ENCODE assay signal across 8 cellular contexts in genomic region chr3:68007621-68008226, GRCh38.
DNase-seq lines count a peak whose midpoint lies in the region; ATAC-seq and TF ChIP-seq lines count a peak whose summit lies in the region.

No MANE protein-coding gene starts in this region.

- H3K27me3 ChIP-seq in body of pancreas (no peaks in the 10 kb centered on the region), muscle layer of colon (ENCODE audit: control insufficient read depth in 1 of 2, insufficient read depth in 2 of 2, low read length in 2 of 2) (no peaks in the 10 kb centered on the region), upper lobe of left lung (peaks cover 0 to 4% (median 2%) of the 10 kb centered on the region in 4 donors)

- ATAC-seq in body of pancreas: peak; percentile 33
- ATAC-seq in upper lobe of left lung (ENCODE audit: low FRiP score in 2 of 2): peak; percentile 48 to 53

- H3K4me1 ChIP-seq in body of pancreas (peaks cover 6% of the 10 kb centered on the region), muscle layer of colon (ENCODE audit: insufficient read depth, low read length) (no peaks in the 10 kb centered on the region), upper lobe of left lung (peaks cover 0 to 8% (median 7%) of the 10 kb centered on the region in 4 donors)

- H3K9ac ChIP-seq in muscle layer of colon (ENCODE audit: low read length): no peak overlapping the region

- H3K9me3 ChIP-seq in body of pancreas: no peaks in the 10 kb centered on the region
- H3K9me3 ChIP-seq in muscle layer of colon (ENCODE audit: low read length): no peaks in the 10 kb centered on the region
- no peaks in the 10 kb centered on the region for H3K9me3 ChIP-seq in upper lobe of left lung

- TF ChIP-seq POLR2A in body of pancreas (IDR thresholded peaks at IDR 0.05) (no peak), upper lobe of left lung (IDR thresholded peaks at IDR 0.05) (no peak)

- peak; percentile 26 for DNase-seq in NCI-H82 (lab: John Stamatoyannopoulos, UW)
- DNase-seq in NCI-H82 treated with DMSO at 0.1 percent for 48 hours (lab: John Stamatoyannopoulos, UW; ENCODE audit: unreplicated experiment): no peak
- peak in 3 of 4 donors; percentile 10 to 13 (median 11) for DNase-seq in body of pancreas
- DNase-seq in upper lobe of left lung: peak in 1 of 2 donors; percentile 69
- no peak for DNase-seq in SHP77 treated with DMSO at 0.1 percent for 48 hours (lab: John Stamatoyannopoulos, UW)
- no peak for DNase-seq in cerebellar cortex (ENCODE audit: low spot score)
- no peak for DNase-seq in NCI-H146 (lab: John Stamatoyannopoulos, UW)

- WGBS in body of pancreas, 2 donors: 3% methylated on average over 27 to 30 of the region's 36 CpGs
- WGBS in upper lobe of left lung, 2 donors: 4 to 6% methylated on average over 17 to 26 of the region's 36 CpGs

- TF ChIP-seq EP300 in upper lobe of left lung (IDR thresholded peaks at IDR 0.05): no peak

- peak in 2 of 7 experiments; percentile 16 for TF ChIP-seq CTCF in body of pancreas (IDR thresholded peaks at IDR 0.05)
- TF ChIP-seq CTCF in upper lobe of left lung (IDR thresholded peaks at IDR 0.05): no peak

- H3K27ac ChIP-seq in body of pancreas (no peak overlapping the region), muscle layer of colon (ENCODE audit: low read depth, low read length) (no peak overlapping the region), upper lobe of left lung (no peak overlapping the region)

- no peak overlapping the region for H3K4me3 ChIP-seq in body of pancreas
- peak overlapping the region; percentile 39 for H3K4me3 ChIP-seq in muscle layer of colon (ENCODE audit: low read depth in 1 of 2, low read length in 2 of 2)
- H3K4me3 ChIP-seq in upper lobe of left lung: peak overlapping the region in 3 of 4 donors; percentile 7 to 33 (median 29)

- H3K36me3 ChIP-seq in body of pancreas (replicated peaks in 1 of 2; ENCODE audit: insufficient read depth in 1 of 2, low read depth in 2 of 2) (no peaks in the 10 kb centered on the region), muscle layer of colon (ENCODE audit: insufficient read depth, low read length) (no peaks in the 10 kb centered on the region), upper lobe of left lung (no peaks in the 10 kb centered on the region)

- intact Hi-C loops in body of pancreas (cut with DNase I): no loop called here

Comparison
In these comparisons a context has a peak if more than half of its experiments do, and no peak if none do; other contexts are left out.
1. DNase-seq: peak in NCI-H82 (single experiment) and body of pancreas (3 of 4); none in NCI-H82 treated with DMSO at 0.1 percent for 48 hours (single experiment), SHP77 treated with DMSO at 0.1 percent for 48 hours (single experiment), cerebellar cortex (single experiment) and NCI-H146 (single experiment).
2. H3K4me3 ChIP-seq: peak in muscle layer of colon (2 of 2) and upper lobe of left lung (3 of 4); none in body of pancreas (0 of 2).